Comparison of ENCODE assay signal across 8 cellular contexts in genomic region chr13:94550030-94550738, GRCh38. TPM values are rescaled to one million over a fixed set of nuclear protein-coding genes. Genes with fewer than 3 reads are reported as not detected.
DNase-seq lines count a peak whose midpoint lies in the region; ATAC-seq, FAIRE-seq and TF ChIP-seq lines count a peak whose summit lies in the region.

No MANE protein-coding gene starts in this region.

- H3K4me1 ChIP-seq in endodermal cell (ENCODE audit: control insufficient read depth, insufficient read depth, low read length) (peaks cover 8% of the 10 kb centered on the region), muscle layer of duodenum (ENCODE audit: control insufficient read depth in 1 of 2, insufficient read depth in 2 of 2, low read length in 2 of 2) (peaks cover 6 to 11% of the 10 kb centered on the region in 2 donors)

- H3K9me3 Mint-ChIP-seq in endodermal cell, result peaks cover 4% of the 10 kb centered on the region

- H3K9me3 ChIP-seq in endodermal cell (ENCODE audit: control insufficient read depth, low read length) (peaks cover 6% of the 10 kb centered on the region), muscle layer of duodenum (ENCODE audit: control insufficient read depth in 1 of 2, low read length in 2 of 2) (no peaks in the 10 kb centered on the region)

- ATAC-seq in HG02763 (IDR thresholded peaks at IDR 0.05; ENCODE audit: unreplicated experiment), result peak; percentile 3
- ATAC-seq in HG03571 (IDR thresholded peaks at IDR 0.05; ENCODE audit: unreplicated experiment), result no peak

- H3K36me3 Mint-ChIP-seq in endodermal cell (ENCODE audit: low read depth), result no peaks in the 10 kb centered on the region

- peak overlapping the region; percentile 21 for H3K27ac ChIP-seq in endodermal cell (ENCODE audit: low read depth, low read length)
- H3K27ac ChIP-seq in muscle layer of duodenum (ENCODE audit: low read length), result peak overlapping the region; percentile 93

- peak overlapping the region; percentile 95 for H3K27ac Mint-ChIP-seq in endodermal cell

- TF ChIP-seq CTCF in endodermal cell (conservative IDR thresholded peaks at IDR 0.05), result no peak

- DNase-seq in NCI-H1436 (lab: John Stamatoyannopoulos, UW) (peak; percentile 35), NCI-H1436 treated with DMSO at 0.1 percent for 48 hours (lab: John Stamatoyannopoulos, UW) (no peak), RCC 7860 (ENCODE audit: low spot score) (peak; percentile 42), endodermal cell (no peak), GM19238 (ENCODE audit: insufficient read length, low spot score) (no peak)

- H3K4me3 Mint-ChIP-seq in endodermal cell, result peak overlapping the region; percentile 87

- H3K27me3 Mint-ChIP-seq in endodermal cell (ENCODE audit: insufficient read depth), result peaks cover 9% of the 10 kb centered on the region

- 23 to 37% methylated on average over 12 to 22 of the region's 23 CpGs for WGBS in endodermal cell (ENCODE audit: insufficient coverage in 1 of 2, insufficient read length in 1 of 2), 2 experiments

- H3K4me1 Mint-ChIP-seq in endodermal cell, result peaks cover 5% of the 10 kb centered on the region

- no peaks in the 10 kb centered on the region for H3K36me3 ChIP-seq in endodermal cell (ENCODE audit: control insufficient read depth, insufficient read depth, low read length)
- H3K36me3 ChIP-seq in muscle layer of duodenum (ENCODE audit: control insufficient read depth in 1 of 2, insufficient read depth in 2 of 2, low read length in 2 of 2), result no peaks in the 10 kb centered on the region

- FAIRE-seq in RCC 7860 (lab: Jason Lieb, UNC), result no peak

- H3K4me3 ChIP-seq in endodermal cell (ENCODE audit: low read length) (peak overlapping the region; percentile 92), muscle layer of duodenum (ENCODE audit: low read depth in 1 of 2, low read length in 2 of 2) (peak overlapping the region; percentile 86 to 89)

- H3K27me3 ChIP-seq in endodermal cell (ENCODE audit: control insufficient read depth, insufficient read depth, low read length, poor library complexity, severe bottlenecking) (no peaks in the 10 kb centered on the region), muscle layer of duodenum (ENCODE audit: low read depth, low read length) (no peaks in the 10 kb centered on the region)

- peak overlapping the region; percentile 57 for H3K9ac ChIP-seq in endodermal cell (ENCODE audit: extremely low read depth, low read length, poor library complexity, severe bottlenecking)

RNA-seq across cellular contexts. Expression of gene TGDS, which starts 45.8 kb away (rescaled TPM):
- total RNA-seq in endodermal cell, result 10 to 100 TPM; 11.3 to 14.1 TPM
- polyA plus RNA-seq in endodermal cell (2013, experiment 1 of 2), result 17.5 TPM
- polyA plus RNA-seq in endodermal cell (2013, experiment 2 of 2), result 18.5 TPM

RNA-seq across cellular contexts. Expression of gene GPR180, which starts 51.5 kb away (rescaled TPM):
- total RNA-seq in endodermal cell, result 1 to 10 TPM; 6.6 to 6.9 TPM
- polyA plus RNA-seq in endodermal cell (2013, experiment 1 of 2), result 5.3 TPM
- 5.4 TPM for polyA plus RNA-seq in endodermal cell (2013, experiment 2 of 2)

Comparison
In these comparisons a context has a peak if more than half of its experiments do, and no peak if none do; other contexts are left out.
1. DNase-seq: peak in NCI-H1436 (single experiment) and RCC 7860 (single experiment); none in NCI-H1436 treated with DMSO at 0.1 percent for 48 hours (single experiment), endodermal cell (single experiment) and GM19238 (single experiment).